12 cellular contexts compared by ENCODE assay signal in genomic region chr7:44121761-44122420, GRCh38. TPM values are rescaled to one million over a fixed set of nuclear protein-coding genes. Genes with fewer than 3 reads are reported as not detected.
DNase-seq lines count a peak whose midpoint lies in the region; ATAC-seq and TF ChIP-seq lines count a peak whose summit lies in the region.
"Had no signal": no experiment of that assay in that cellular context is flagged by ENCODE, and none has a peak within 500 bp of the region (broad histone marks: within the 10 kb centered on the region; RNA-seq: fewer than 3 reads in every experiment).

No MANE protein-coding gene starts in this region.

- no peak overlapping the region for H3K27ac Mint-ChIP-seq in CD8-positive, alpha-beta T cell
- H3K27ac Mint-ChIP-seq in IgD-negative memory B cell = no peak overlapping the region
- no peak overlapping the region for H3K27ac Mint-ChIP-seq in neural crest cell (ENCODE audit: unreplicated experiment)

- H3K27me3 Mint-ChIP-seq in CD8-positive, alpha-beta T cell (ENCODE audit: low read depth) = no peaks in the 10 kb centered on the region
- H3K27me3 Mint-ChIP-seq in IgD-negative memory B cell (no peaks in the 10 kb centered on the region), neural crest cell (ENCODE audit: low read depth) (no peaks in the 10 kb centered on the region)

- in situ Hi-C loops in astrocyte of the cerebellum (cut with HindIII; ENCODE audit: low sequenced_read_pairs) = no loop called here

- peaks cover 37% of the 10 kb centered on the region for H3K4me1 Mint-ChIP-seq in CD8-positive, alpha-beta T cell (ENCODE audit: low read depth)
- H3K4me1 Mint-ChIP-seq in IgD-negative memory B cell = peaks cover 15 to 26% (median 22%) of the 10 kb centered on the region in 3 donors
- H3K4me1 Mint-ChIP-seq in neural crest cell = peaks cover 40% of the 10 kb centered on the region

- peak overlapping the region; percentile 27 for H3K4me3 Mint-ChIP-seq in CD8-positive, alpha-beta T cell
- H3K4me3 Mint-ChIP-seq in IgD-negative memory B cell = peak overlapping the region in 3 of 4 donors; percentile 14 to 92 (median 91)
- H3K4me3 Mint-ChIP-seq in neural crest cell = peak overlapping the region; percentile 93

- no peak for DNase-seq in CD8-positive, alpha-beta T cell
- DNase-seq in astrocyte of the cerebellum (ENCODE audit: low read depth) = no peak
- DNase-seq in neural crest cell (ENCODE audit: low read depth, low spot score) = no peak
- no peak for DNase-seq in NCI-H1048 (lab: John Stamatoyannopoulos, UW)
- no peak for DNase-seq in NCI-H2107 (lab: John Stamatoyannopoulos, UW)
- DNase-seq in activated effector memory CD4-positive, alpha-beta T cell treated with anti-CD3 and anti-CD28 coated beads, Interleukin-2, amount 50 U/mL, for 16 hours = no peak
- DNase-seq: aorta, NCI-H2171 had no signal

- H3K27ac ChIP-seq in CD8-positive, alpha-beta T cell (ENCODE audit: low read depth, low read length) = no peak overlapping the region

- no peak overlapping the region for H3K4me3 ChIP-seq in CD8-positive, alpha-beta T cell (ENCODE audit: low read depth, low read length)
- H3K4me3 ChIP-seq in astrocyte of the cerebellum (ENCODE audit: low read depth, low read length) = peak overlapping the region; percentile 67

- H3K27me3 ChIP-seq in CD8-positive, alpha-beta T cell (ENCODE audit: insufficient read depth, low read length) = no peaks in the 10 kb centered on the region

- no peaks in the 10 kb centered on the region for H3K9me3 ChIP-seq in CD8-positive, alpha-beta T cell (ENCODE audit: low read length)

- CTCF ChIA-PET in CD8-positive, alpha-beta T cell (lab: Charles Lee) = no interaction called here

- no peak for TF ChIP-seq CTCF in CD8-positive, alpha-beta T cell (IDR thresholded peaks at IDR 0.05)
- TF ChIP-seq CTCF in astrocyte of the cerebellum (IDR thresholded peaks at IDR 0.05; ENCODE audit: low read depth, low read length, missing control alignments) (no peak), neural crest cell (conservative IDR thresholded peaks at IDR 0.05) (no peak)

- POLR2A ChIA-PET in CD8-positive, alpha-beta T cell (lab: Charles Lee) = interaction anchor here (1.1 kb wide), 1 partner anchor 49 kb away, joined by 3 read pairs; no protein-coding TSS in a partner anchor

- H3K4me1 ChIP-seq in CD8-positive, alpha-beta T cell (ENCODE audit: insufficient read depth, low read length) = peaks cover 12% of the 10 kb centered on the region

- peaks cover 46% of the 10 kb centered on the region for H3K36me3 Mint-ChIP-seq in CD8-positive, alpha-beta T cell
- H3K36me3 Mint-ChIP-seq in IgD-negative memory B cell = peaks cover 5% of the 10 kb centered on the region
- peaks cover 10% of the 10 kb centered on the region for H3K36me3 Mint-ChIP-seq in neural crest cell (ENCODE audit: low read depth)

- no peaks in the 10 kb centered on the region for H3K9me3 Mint-ChIP-seq in CD8-positive, alpha-beta T cell
- H3K9me3 Mint-ChIP-seq in IgD-negative memory B cell (peaks cover 0 to 3% (median 0%) of the 10 kb centered on the region in 3 donors), neural crest cell (peaks cover 3% of the 10 kb centered on the region)

- no peak for ATAC-seq in CD8-positive, alpha-beta T cell
- ATAC-seq in HG02852 (IDR thresholded peaks at IDR 0.05; ENCODE audit: unreplicated experiment) = no peak

- peaks cover 3% of the 10 kb centered on the region for H3K36me3 ChIP-seq in CD8-positive, alpha-beta T cell (ENCODE audit: insufficient read depth, low read length)

- intact Hi-C loops in CD8-positive, alpha-beta T cell (cut with DNase I, micrococcal nuclease) = loop anchor here (2.0 to 10.0 kb wide), 5 partner anchors 77 to 873 kb away; partner anchors contain the start of genes DBNL (in 1 of the 2), NUDCD3 (in 1 of the 2) and TMED4 (in 1 of the 2)

RNA-seq across cellular contexts. Expression of gene POLD2, which starts 1.5 kb away (rescaled TPM):
- 10 to 100 TPM; 44.0 to 48.9 TPM for total RNA-seq in CD8-positive, alpha-beta T cell
- polyA plus RNA-seq in IgD-negative memory B cell = 88.5 TPM
- 159 and 167 TPM in 2 replicates for total RNA-seq in neural crest cell

RNA-seq across cellular contexts. Expression of gene AEBP1, which starts 17.7 kb away (rescaled TPM):
- total RNA-seq in CD8-positive, alpha-beta T cell = 10 to 100 TPM; 15.9 to 22.6 TPM
- 3.7 TPM for polyA plus RNA-seq in IgD-negative memory B cell
- total RNA-seq in neural crest cell = 70.5 and 72.6 TPM in 2 replicates

RNA-seq across cellular contexts. Expression of gene MYL7, which starts 19.2 kb away (rescaled TPM):
- total RNA-seq in CD8-positive, alpha-beta T cell = not detected
- not detected for polyA plus RNA-seq in IgD-negative memory B cell
- not detected in 2 replicates for total RNA-seq in neural crest cell
- total RNA-seq: aorta; omental fat pad; T-helper 1 cell treated with Interleukin-12 subunit alpha and Interleukin-12 subunit beta and Interleukin-4 antibody, amounts not matched to agents 30 ng/mL and 1 ng/mL, for 36 hours had no signal

RNA-seq across cellular contexts. Expression of gene POLM, which starts 39.6 kb away (rescaled TPM):
- total RNA-seq in CD8-positive, alpha-beta T cell = 10 to 100 TPM; 35.7 to 42.0 TPM
- polyA plus RNA-seq in IgD-negative memory B cell = 42.0 TPM
- 21.5 and 26.0 TPM in 2 replicates for total RNA-seq in neural crest cell

RNA-seq across cellular contexts. Expression of gene PGAM2, which starts 56.5 kb away (rescaled TPM):
- total RNA-seq in CD8-positive, alpha-beta T cell = 1 to 10 TPM; 1.1 to 1.5 TPM
- not detected for polyA plus RNA-seq in IgD-negative memory B cell
- total RNA-seq in neural crest cell = 1.8 and 2.4 TPM in 2 replicates
- total RNA-seq: omental fat pad had no signal

Comparison
In these comparisons a context has a peak if more than half of its experiments do, and no peak if none do; other contexts are left out.
1. H3K4me3 Mint-ChIP-seq: peak in every context shown above with its lines; median percentile 93 in neural crest cell; 91 in IgD-negative memory B cell; 27 in CD8-positive, alpha-beta T cell.